24 cellular contexts compared by ENCODE assay signal in genomic region chr14:90520326-90520725, GRCh38.
DNase-seq lines count a peak whose midpoint lies in the region; ATAC-seq, FAIRE-seq and TF ChIP-seq lines count a peak whose summit lies in the region.
"Had no signal": no experiment of that assay in that cellular context is flagged by ENCODE, and none has a peak within 500 bp of the region (broad histone marks: within the 10 kb centered on the region; RNA-seq: fewer than 3 reads in every experiment).

No MANE protein-coding gene starts in this region.

- no peak for FAIRE-seq in kidney (lab: Jason Lieb, UNC)
- FAIRE-seq: endometrium had no signal

- H3K9me3 ChIP-seq in SJCRH30 (replicated peaks) (no peaks in the 10 kb centered on the region), kidney (ENCODE audit: control insufficient read depth in 1 of 2, low read length in 2 of 2) (no peaks in the 10 kb centered on the region), subcutaneous abdominal adipose tissue (ENCODE audit: control insufficient read depth in 5 of 5, low read length in 5 of 5) (peaks cover 0 to 7% (median 3%) of the 10 kb centered on the region in 5 donors)
- H3K9me3 ChIP-seq: neutrophil, suprapubic skin had no signal

- H3K4me3 ChIP-seq in SJCRH30, result no peak overlapping the region
- H3K4me3 ChIP-seq in kidney (ENCODE audit: low read length in 2 of 2), result no peak overlapping the region
- H3K4me3 ChIP-seq in subcutaneous abdominal adipose tissue (ENCODE audit: low read depth in 1 of 5, low read length in 5 of 5), result no peak overlapping the region
- H3K4me3 ChIP-seq: smooth muscle cell, suprapubic skin had no signal

- H3K27ac ChIP-seq in SJCRH30 (no peak overlapping the region), kidney (ENCODE audit: low read depth in 2 of 2, low read length in 2 of 2) (no peak overlapping the region), subcutaneous abdominal adipose tissue (ENCODE audit: low read depth, low read length) (peak overlapping the region; percentile 30)
- H3K27ac ChIP-seq: HL-60, neutrophil, suprapubic skin had no signal

- H3K27me3 ChIP-seq in SJCRH30 (no peaks in the 10 kb centered on the region), subcutaneous abdominal adipose tissue (ENCODE audit: control insufficient read depth in 5 of 5, insufficient read depth in 4 of 5, low read length in 5 of 5) (peaks cover 0 to 9% (median 6%) of the 10 kb centered on the region in 5 donors)
- H3K27me3 ChIP-seq: suprapubic skin had no signal

- H3K4me1 ChIP-seq in SJCRH30 (peaks cover 17% of the 10 kb centered on the region), kidney (ENCODE audit: control insufficient read depth in 1 of 2, insufficient read depth in 1 of 2, low read depth in 1 of 2, low read length in 2 of 2) (peaks cover 10 to 13% of the 10 kb centered on the region in 2 donors), subcutaneous abdominal adipose tissue (ENCODE audit: control insufficient read depth in 5 of 5, insufficient read depth in 5 of 5, low read length in 5 of 5) (peaks cover 4 to 76% (median 46%) of the 10 kb centered on the region in 5 donors)

- H3K36me3 ChIP-seq in SJCRH30, result no peaks in the 10 kb centered on the region
- H3K36me3 ChIP-seq in kidney (ENCODE audit: control insufficient read depth in 1 of 2, insufficient read depth in 2 of 2, low read length in 2 of 2), result no peaks in the 10 kb centered on the region
- H3K36me3 ChIP-seq in subcutaneous abdominal adipose tissue (ENCODE audit: control insufficient read depth in 5 of 5, insufficient read depth in 5 of 5, low read length in 5 of 5), result no peaks in the 10 kb centered on the region
- H3K36me3 ChIP-seq: neutrophil, suprapubic skin had no signal

- no peak for ATAC-seq in activated CD4-positive, CD25-positive, alpha-beta regulatory T cell treated with anti-CD3 and anti-CD28 coated beads, Interleukin-2, amount 50 U/mL, for 24 hours
- ATAC-seq: CD8-positive, alpha-beta T cell; Panc1 had no signal

- no peak for TF ChIP-seq CTCF in kidney (IDR thresholded peaks at IDR 0.05; ENCODE audit: borderline replicate concordance, extremely low read depth, insufficient read depth)

- DNase-seq in DMS 273 (lab: John Stamatoyannopoulos, UW; ENCODE audit: unreplicated experiment) (peak; percentile 78), SJCRH30 (peak; percentile 37 to 54), kidney (peak; percentile 58), UCSD-AML1 (lab: John Stamatoyannopoulos, UW; ENCODE audit: unreplicated experiment) (no peak)
- DNase-seq in activated CD4-positive, alpha-beta T cell treated with anti-CD3 and anti-CD28 coated beads, Interleukin-2, amount 50 U/mL, for 4 hours, result no peak
- DNase-seq: activated CD4-positive, alpha-beta T cell treated with anti-CD3 and anti-CD28 coated beads for 1 hour; activated naive CD4-positive, alpha-beta T cell; activated T-cell treated with anti-CD3 and anti-CD28 coated beads, Interleukin-2, amount 50 U/mL, for 24 hours; CD8-positive, alpha-beta T cell; cortex of kidney; GDM1; HCEC 1CT; Karpas-422; NCI-H2081 treated with DMSO at 0.1 percent for 48 hours; NK-92 treated with Interleukin-12 subunit alpha and Interleukin-12 subunit beta, amount 100 ng/mL, for 24 hours; stimulated activated CD4-positive, alpha-beta T cell treated with anti-CD3 and anti-CD28 coated beads, Interleukin-2, amount 100 ng/mL, for 24 hours had no signal

- H3K9ac ChIP-seq in kidney (ENCODE audit: low read length in 2 of 2) (no peak overlapping the region), subcutaneous abdominal adipose tissue (ENCODE audit: low read length in 5 of 5) (no peak overlapping the region)

- intact Hi-C loops in kidney (cut with DNase I), result no loop called here

Comparison
In these comparisons a context has a peak if more than half of its experiments do, and no peak if none do; other contexts are left out.
1. DNase-seq: peak in DMS 273 (single experiment), SJCRH30 (2 of 2) and kidney (single experiment); none in activated CD4-positive, alpha-beta T cell treated with anti-CD3 and anti-CD28 coated beads, Interleukin-2, amount 50 U/mL, for 4 hours (0 of 2) and UCSD-AML1 (single experiment).